Comparison of ENCODE assay signal across 8 cellular contexts in genomic region chr20:45771182-45771759, GRCh38. TPM values are rescaled to one million over a fixed set of nuclear protein-coding genes. Genes with fewer than 3 reads are reported as not detected.
DNase-seq lines count a peak whose midpoint lies in the region; ATAC-seq and TF ChIP-seq lines count a peak whose summit lies in the region.

No MANE protein-coding gene starts in this region.

- H3K36me3 Mint-ChIP-seq in activated T-helper 17 cell treated with anti-CD3 and anti-CD28 coated beads, Interleukin-2, amount 50 U/mL, for 72 hours (ENCODE audit: low read depth), result no peaks in the 10 kb centered on the region

- TF ChIP-seq CTCF in RWPE2 (IDR thresholded peaks at IDR 0.05; ENCODE audit: poor library complexity, severe bottlenecking), result peak; percentile 100

- H3K36me3 ChIP-seq in RWPE2 (ENCODE audit: low read depth), result no peaks in the 10 kb centered on the region
- no peaks in the 10 kb centered on the region for H3K36me3 ChIP-seq in stomach smooth muscle (ENCODE audit: control insufficient read depth in 2 of 2, insufficient read depth in 2 of 2, low read length in 2 of 2)

- H3K27ac ChIP-seq in RWPE2 (ENCODE audit: poor library complexity, severe bottlenecking) (no peak overlapping the region), stomach smooth muscle (ENCODE audit: low read length) (peak overlapping the region; percentile 71)

- H3K9me3 Mint-ChIP-seq in activated T-helper 17 cell treated with anti-CD3 and anti-CD28 coated beads, Interleukin-2, amount 50 U/mL, for 72 hours, result no peaks in the 10 kb centered on the region

- H3K4me3 Mint-ChIP-seq in activated T-helper 17 cell treated with anti-CD3 and anti-CD28 coated beads, Interleukin-2, amount 50 U/mL, for 72 hours, result no peak overlapping the region

- H3K4me1 ChIP-seq in RWPE2 (ENCODE audit: insufficient read depth, poor library complexity, severe bottlenecking), result no peaks in the 10 kb centered on the region
- peaks cover 7% of the 10 kb centered on the region for H3K4me1 ChIP-seq in stomach smooth muscle (ENCODE audit: control insufficient read depth, insufficient read depth, low read length)

- peak; percentile 80 for DNase-seq in Daoy (ENCODE audit: low read depth)
- DNase-seq in LoVo (ENCODE audit: low spot score), result peak; percentile 81
- DNase-seq in RWPE2 (ENCODE audit: low spot score), result peak; percentile 75
- DNase-seq in foreskin melanocyte, result peak; percentile 75
- DNase-seq in non-pigmented ciliary epithelial cell (ENCODE audit: low read depth), result peak; percentile 42

- ATAC-seq in RWPE2 (ENCODE audit: low read depth), result peak; percentile 76
- peak; percentile 45 for ATAC-seq in activated T-helper 17 cell treated with anti-CD3 and anti-CD28 coated beads, Interleukin-2, amount 50 U/mL, for 72 hours (replicated peaks)
- ATAC-seq in GM18861 (IDR thresholded peaks at IDR 0.05; ENCODE audit: unreplicated experiment), result no peak

- peak overlapping the region; percentile 36 to 39 for H3K9ac ChIP-seq in stomach smooth muscle (ENCODE audit: low read length in 2 of 2)

- H3K4me1 Mint-ChIP-seq in activated T-helper 17 cell treated with anti-CD3 and anti-CD28 coated beads, Interleukin-2, amount 50 U/mL, for 72 hours, result no peaks in the 10 kb centered on the region

- peaks cover 16% of the 10 kb centered on the region for H3K27me3 Mint-ChIP-seq in activated T-helper 17 cell treated with anti-CD3 and anti-CD28 coated beads, Interleukin-2, amount 50 U/mL, for 72 hours

- no peak overlapping the region for H3K4me3 ChIP-seq in RWPE2 (ENCODE audit: severe bottlenecking)
- peak overlapping the region; percentile 33 to 58 for H3K4me3 ChIP-seq in stomach smooth muscle (ENCODE audit: low read length in 2 of 2)

- H3K27ac Mint-ChIP-seq in activated T-helper 17 cell treated with anti-CD3 and anti-CD28 coated beads, Interleukin-2, amount 50 U/mL, for 72 hours, result no peak overlapping the region

- no peaks in the 10 kb centered on the region for H3K27me3 ChIP-seq in RWPE2 (ENCODE audit: insufficient read depth, poor library complexity, severe bottlenecking)
- no peaks in the 10 kb centered on the region for H3K27me3 ChIP-seq in stomach smooth muscle (ENCODE audit: control insufficient read depth in 1 of 2, insufficient read depth in 2 of 2, low read length in 2 of 2)

- H3K9me3 ChIP-seq in RWPE2 (ENCODE audit: severe bottlenecking) (no peaks in the 10 kb centered on the region), stomach smooth muscle (ENCODE audit: control insufficient read depth in 2 of 2, low read length in 2 of 2) (no peaks in the 10 kb centered on the region)

RNA-seq across cellular contexts. Expression of gene WFDC3, which starts 20.4 kb away (rescaled TPM):
- 2.3 TPM in 1 of 2 replicates, not detected in the other for total RNA-seq in Daoy (2014; rRNA removed; shearing (Covaris generic))
- not detected for total RNA-seq in activated T-helper 17 cell treated with anti-CD3 and anti-CD28 coated beads, Interleukin-2, amount 50 U/mL, for 72 hours

RNA-seq across cellular contexts. Expression of gene DNTTIP1, which starts 20.5 kb away (rescaled TPM):
- 26.6 and 35.5 TPM in 2 replicates for total RNA-seq in Daoy (2014; rRNA removed; shearing (Covaris generic))
- 10 to 100 TPM; 13.0 to 26.2 TPM for total RNA-seq in activated T-helper 17 cell treated with anti-CD3 and anti-CD28 coated beads, Interleukin-2, amount 50 U/mL, for 72 hours

RNA-seq across cellular contexts. Expression of gene UBE2C, which starts 41.2 kb away (rescaled TPM):
- total RNA-seq in Daoy (2014; rRNA removed; shearing (Covaris generic)), result 167 and 200 TPM in 2 replicates
- total RNA-seq in activated T-helper 17 cell treated with anti-CD3 and anti-CD28 coated beads, Interleukin-2, amount 50 U/mL, for 72 hours, result 100 to 1,000 TPM; 209 to 224 TPM

RNA-seq across cellular contexts. Expression of gene SPINT4, which starts 49.1 kb away (rescaled TPM):
- not detected in 2 replicates for total RNA-seq in Daoy (2014; rRNA removed; shearing (Covaris generic))
- total RNA-seq in activated T-helper 17 cell treated with anti-CD3 and anti-CD28 coated beads, Interleukin-2, amount 50 U/mL, for 72 hours, result not detected

RNA-seq across cellular contexts. Expression of gene TNNC2, which starts 55.8 kb away (rescaled TPM):
- total RNA-seq in Daoy (2014; rRNA removed; shearing (Covaris generic)), result not detected in 2 replicates
- under 1 TPM in 1 of 2 donors, not detected in 1; 0.37 TPM for total RNA-seq in activated T-helper 17 cell treated with anti-CD3 and anti-CD28 coated beads, Interleukin-2, amount 50 U/mL, for 72 hours
